In genomic region chr3:111714305-111714704, GRCh38 we compare ENCODE assay signal across 14 cellular contexts. TPM values are rescaled to one million over a fixed set of nuclear protein-coding genes. Genes with fewer than 3 reads are reported as not detected.
DNase-seq lines count a peak whose midpoint lies in the region; ATAC-seq, FAIRE-seq and TF ChIP-seq lines count a peak whose summit lies in the region.
"Had no signal": no experiment of that assay in that cellular context is flagged by ENCODE, and none has a peak within 500 bp of the region (broad histone marks: within the 10 kb centered on the region; RNA-seq: fewer than 3 reads in every experiment).

No MANE protein-coding gene starts in this region.

- TF ChIP-seq CTCF in natural killer cell (IDR thresholded peaks at IDR 0.05) (no peak), fibroblast of the aortic adventitia (IDR thresholded peaks at IDR 0.05; ENCODE audit: insufficient read depth, low read length) (no peak), OCI-LY7 (conservative IDR thresholded peaks at IDR 0.05; ENCODE audit: low read length) (no peak)

- H3K4me1 Mint-ChIP-seq in natural killer cell, result peaks cover 33 to 44% of the 10 kb centered on the region in 2 donors
- peaks cover 20 to 39% of the 10 kb centered on the region in 2 donors for H3K4me1 Mint-ChIP-seq in natural killer cell treated with Interleukin-12 subunit alpha and Interleukin-12 subunit beta and Interleukin-15 and Interleukin-18, amount 100 ng/mL, for 72 hours (ENCODE audit: low read depth in 2 of 2)

- no TSS peak for BruUV-seq in OCI-LY7 (replicated peaks; lab: Mats Ljungman, UMichigan)

- H3K4me3 ChIP-seq in fibroblast of the aortic adventitia (ENCODE audit: low read depth, low read length), result no peak overlapping the region
- no peak overlapping the region for H3K4me3 ChIP-seq in OCI-LY7 (ENCODE audit: low read depth, low read length, poor library complexity, severe bottlenecking)

- no peak overlapping the region for H2AFZ ChIP-seq in OCI-LY7 (ENCODE audit: low read length)

- peak overlapping the region; percentile 58 to 91 for H3K27ac Mint-ChIP-seq in natural killer cell
- H3K27ac Mint-ChIP-seq in natural killer cell treated with Interleukin-12 subunit alpha and Interleukin-12 subunit beta and Interleukin-15 and Interleukin-18, amount 100 ng/mL, for 72 hours, result peak overlapping the region in 1 of 2 donors; percentile 7
- H3K27ac Mint-ChIP-seq: T-helper 1 cell treated with Interleukin-12 subunit alpha and Interleukin-12 subunit beta and Interleukin-4 antibody, amounts not matched to agents 30 μg/mL and 1 μg/mL, for 36 hours had no signal

- DNase-seq in natural killer cell, result no peak
- DNase-seq in natural killer cell treated with Interleukin-12 subunit alpha and Interleukin-12 subunit beta and Interleukin-15 and Interleukin-18, amount 100 ng/mL, for 72 hours (ENCODE audit: low spot score), result no peak
- DNase-seq in SW480 (ENCODE audit: low spot score), result peak; percentile 36
- DNase-seq in fibroblast of the aortic adventitia (ENCODE audit: low read depth), result peak; percentile 39
- DNase-seq in urothelium cell line (ENCODE audit: low spot score), result peak; percentile 49
- no peak for DNase-seq in OCI-LY7 (ENCODE audit: low spot score)
- DNase-seq in GM19238 (ENCODE audit: insufficient read length, low spot score), result no peak
- DNase-seq in GOT3 (lab: John Stamatoyannopoulos, UW), result no peak
- DNase-seq: NCI-H1092; stimulated activated CD4-positive, alpha-beta T cell treated with anti-CD3 and anti-CD28 coated beads, Interleukin-2, amount 100 ng/mL, for 24 hours; stimulated activated naive CD8-positive, alpha-beta T cell treated with anti-CD3 and anti-CD28 coated beads, Interleukin-15, Interleukin-2, amounts not matched to agents 100 U/mL and 50 U/mL, for 24 hours had no signal

- CTCF ChIA-PET in OCI-LY7 (lab: Charles Lee; ENCODE audit: unreplicated experiment), result no interaction called here

- H3K9me3 Mint-ChIP-seq in natural killer cell, result no peaks in the 10 kb centered on the region
- no peaks in the 10 kb centered on the region for H3K9me3 Mint-ChIP-seq in natural killer cell treated with Interleukin-12 subunit alpha and Interleukin-12 subunit beta and Interleukin-15 and Interleukin-18, amount 100 ng/mL, for 72 hours
- H3K9me3 Mint-ChIP-seq: T-helper 1 cell treated with Interleukin-12 subunit alpha and Interleukin-12 subunit beta and Interleukin-4 antibody, amounts not matched to agents 30 μg/mL and 1 μg/mL, for 36 hours had no signal

- no peak for ATAC-seq in natural killer cell
- ATAC-seq in natural killer cell treated with Interleukin-12 subunit alpha and Interleukin-12 subunit beta and Interleukin-15 and Interleukin-18, amount 100 ng/mL, for 72 hours, result no peak
- ATAC-seq: stimulated activated naive CD8-positive, alpha-beta T cell treated with anti-CD3 and anti-CD28 coated beads, Interleukin-15, Interleukin-2, amounts not matched to agents 100 U/mL and 50 U/mL, for 24 hours had no signal

- intact Hi-C loops in natural killer cell (cut with micrococcal nuclease) (no loop called here), OCI-LY7 (cut with micrococcal nuclease; ENCODE audit: unreplicated experiment) (no loop called here)

- no peaks in the 10 kb centered on the region for H3K27me3 Mint-ChIP-seq in natural killer cell (ENCODE audit: low read depth in 2 of 2)
- H3K27me3 Mint-ChIP-seq in natural killer cell treated with Interleukin-12 subunit alpha and Interleukin-12 subunit beta and Interleukin-15 and Interleukin-18, amount 100 ng/mL, for 72 hours, result no peaks in the 10 kb centered on the region

- POLR2A ChIA-PET in OCI-LY7 (lab: Charles Lee), result interaction anchor here (0.6 to 0.7 kb wide), 2 partner anchors 1245 to 1888 kb away, joined by 3 read pairs; no protein-coding TSS in a partner anchor

- no peak overlapping the region for H3K27ac ChIP-seq in OCI-LY7 (ENCODE audit: low read depth, low read length, poor library complexity, severe bottlenecking)

- no peaks in the 10 kb centered on the region for H3K36me3 ChIP-seq in OCI-LY7 (ENCODE audit: insufficient read depth, low read length)

- H3K9me2 ChIP-seq in OCI-LY7 (ENCODE audit: insufficient read depth, low read length), result no peaks in the 10 kb centered on the region

- no peak overlapping the region for H3K4me3 Mint-ChIP-seq in natural killer cell
- H3K4me3 Mint-ChIP-seq in natural killer cell treated with Interleukin-12 subunit alpha and Interleukin-12 subunit beta and Interleukin-15 and Interleukin-18, amount 100 ng/mL, for 72 hours, result no peak overlapping the region
- H3K4me3 Mint-ChIP-seq: T-helper 1 cell treated with Interleukin-12 subunit alpha and Interleukin-12 subunit beta and Interleukin-4 antibody, amounts not matched to agents 30 μg/mL and 1 μg/mL, for 36 hours had no signal

- H3K9me3 ChIP-seq in OCI-LY7 (ENCODE audit: low read length), result no peaks in the 10 kb centered on the region

- H3K36me3 Mint-ChIP-seq in natural killer cell, result no peaks in the 10 kb centered on the region
- no peaks in the 10 kb centered on the region for H3K36me3 Mint-ChIP-seq in natural killer cell treated with Interleukin-12 subunit alpha and Interleukin-12 subunit beta and Interleukin-15 and Interleukin-18, amount 100 ng/mL, for 72 hours

- H4K20me1 ChIP-seq in OCI-LY7 (ENCODE audit: insufficient read depth, low read length), result no peaks in the 10 kb centered on the region

- no peaks in the 10 kb centered on the region for H3K79me2 ChIP-seq in OCI-LY7 (ENCODE audit: insufficient read depth, low read depth, low read length)

- peak; percentile 30 for FAIRE-seq in urothelium cell line (lab: Jason Lieb, UNC)
- FAIRE-seq: endometrium, H54 had no signal

- no peak overlapping the region for H3K4me2 ChIP-seq in OCI-LY7 (ENCODE audit: low read length)

- H3K4me1 ChIP-seq in OCI-LY7 (ENCODE audit: insufficient read depth, low read length, poor library complexity, severe bottlenecking), result peaks cover 19% of the 10 kb centered on the region

RNA-seq across cellular contexts. Expression of gene PLCXD2, which starts 39.8 kb away (rescaled TPM):
- total RNA-seq in natural killer cell, result 10 to 100 TPM; 31.6 to 37.5 (median 32.5) TPM
- total RNA-seq in natural killer cell treated with Interleukin-12 subunit alpha and Interleukin-12 subunit beta and Interleukin-15 and Interleukin-18, amount 100 ng/mL, for 72 hours, result 10 to 100 TPM; 15.0 to 26.1 TPM
- total RNA-seq in fibroblast of the aortic adventitia (ENCODE audit: low replicate concordance), result 3.2 TPM in 1 of 2 replicates, not detected in the other
- total RNA-seq in OCI-LY7 (2014; rRNA removed; shearing (Covaris generic)), result 3.3 and 4.5 TPM in 2 replicates
- 3.8 and 4.3 TPM in 2 replicates for total RNA-seq in OCI-LY7 (2022)

Comparison
In these comparisons a context has a peak if more than half of its experiments do, and no peak if none do; other contexts are left out.
1. DNase-seq: peak in SW480 (single experiment), fibroblast of the aortic adventitia (single experiment) and urothelium cell line (single experiment); none in natural killer cell (single experiment), natural killer cell treated with Interleukin-12 subunit alpha and Interleukin-12 subunit beta and Interleukin-15 and Interleukin-18, amount 100 ng/mL, for 72 hours (single experiment), OCI-LY7 (single experiment), GM19238 (single experiment) and GOT3 (single experiment).